ENCODE assay signal across 8 cellular contexts in genomic region chr15:70023064-70023768, GRCh38.
DNase-seq lines count a peak whose midpoint lies in the region; ATAC-seq and TF ChIP-seq lines count a peak whose summit lies in the region.

No MANE protein-coding gene starts in this region.

- CTCF ChIA-PET in T-cell (lab: Charles Lee), result interaction anchor here (0.5 to 1.0 kb wide), 7 partner anchors 69 to 1270 kb away, joined by 3 to 9 read pairs (median 3); partner anchors contain the start of gene TLE3 (in 1 of the 2)

- peak; percentile 73 for ATAC-seq in GM19372 (IDR thresholded peaks at IDR 0.05; ENCODE audit: low read depth, unreplicated experiment)
- ATAC-seq in HG03520 (IDR thresholded peaks at IDR 0.05; ENCODE audit: unreplicated experiment), result peak; percentile 89
- ATAC-seq in T-cell (replicated peaks in 1 of 4), result peak; percentile 91 to 99 (median 99)

- peak; percentile 66 for DNase-seq in CD1c-positive myeloid dendritic cell (ENCODE audit: extremely low spot score)
- peak in 33 of 34 experiments; percentile 6 to 67 (median 47) for DNase-seq in T-cell
- DNase-seq in breast epithelium (ENCODE audit: low spot score in 2 of 2), result peak in 1 of 2 donors; percentile 69
- DNase-seq in neural crest cell (ENCODE audit: low read depth, low spot score), result no peak
- DNase-seq in NCI-H524 (lab: John Stamatoyannopoulos, UW), result no peak
- no peak for DNase-seq in midbrain (lab: John Stamatoyannopoulos, UW)

- H3K9me3 ChIP-seq in breast epithelium, result no peaks in the 10 kb centered on the region

- H3K27me3 ChIP-seq in breast epithelium, result no peaks in the 10 kb centered on the region

- intact Hi-C loops in breast epithelium (cut with DNase I; ENCODE audit: low total_unique reads), result no loop called here

- H3K27me3 Mint-ChIP-seq in T-cell, result peaks cover 0 to 4% of the 10 kb centered on the region in 2 donors
- no peaks in the 10 kb centered on the region for H3K27me3 Mint-ChIP-seq in neural crest cell (ENCODE audit: low read depth)

- H3K36me3 Mint-ChIP-seq in T-cell, result no peaks in the 10 kb centered on the region
- H3K36me3 Mint-ChIP-seq in neural crest cell (ENCODE audit: low read depth), result no peaks in the 10 kb centered on the region

- no peak for TF ChIP-seq POLR2A in breast epithelium (IDR thresholded peaks at IDR 0.05)

- peak overlapping the region in 1 of 3 donors; percentile 29 for H3K4me3 Mint-ChIP-seq in T-cell
- no peak overlapping the region for H3K4me3 Mint-ChIP-seq in neural crest cell

- H3K27ac Mint-ChIP-seq in T-cell (peak overlapping the region in 1 of 2 donors; percentile 79), neural crest cell (ENCODE audit: unreplicated experiment) (peak overlapping the region; percentile 50)

- no peaks in the 10 kb centered on the region for H3K36me3 ChIP-seq in breast epithelium

- H3K9me3 Mint-ChIP-seq in T-cell (no peaks in the 10 kb centered on the region), neural crest cell (no peaks in the 10 kb centered on the region)

- no peak for TF ChIP-seq CTCF in breast epithelium (IDR thresholded peaks at IDR 0.05)
- no peak for TF ChIP-seq CTCF in neural crest cell (conservative IDR thresholded peaks at IDR 0.05)

- H3K4me1 ChIP-seq in breast epithelium, result peaks cover 15 to 30% of the 10 kb centered on the region in 2 donors

- POLR2A ChIA-PET in T-cell (lab: Charles Lee), result interaction anchor here in 1 of 2 donors (0.6 kb wide), 3 partner anchors 18 to 571 kb away, joined by 3 to 10 read pairs (median 4); partner anchors contain the start of gene RPLP1

- H3K4me3 ChIP-seq in breast epithelium, result peak overlapping the region in 1 of 3 donors; percentile 41

- H3K4me1 Mint-ChIP-seq in T-cell (peaks cover 15 to 27% (median 22%) of the 10 kb centered on the region in 3 donors), neural crest cell (peaks cover 9% of the 10 kb centered on the region)

- H3K27ac ChIP-seq in breast epithelium, result peak overlapping the region; percentile 89 to 91

Comparison
In these comparisons a context has a peak if more than half of its experiments do, and no peak if none do; other contexts are left out.
1. DNase-seq: peak in CD1c-positive myeloid dendritic cell (single experiment) and T-cell (33 of 34); none in neural crest cell (single experiment), NCI-H524 (0 of 2) and midbrain (single experiment).
2. Peak in every context shown above with its lines, with median percentiles within 50 percentile points of each other: ATAC-seq.